In the genomic region with DNA sequence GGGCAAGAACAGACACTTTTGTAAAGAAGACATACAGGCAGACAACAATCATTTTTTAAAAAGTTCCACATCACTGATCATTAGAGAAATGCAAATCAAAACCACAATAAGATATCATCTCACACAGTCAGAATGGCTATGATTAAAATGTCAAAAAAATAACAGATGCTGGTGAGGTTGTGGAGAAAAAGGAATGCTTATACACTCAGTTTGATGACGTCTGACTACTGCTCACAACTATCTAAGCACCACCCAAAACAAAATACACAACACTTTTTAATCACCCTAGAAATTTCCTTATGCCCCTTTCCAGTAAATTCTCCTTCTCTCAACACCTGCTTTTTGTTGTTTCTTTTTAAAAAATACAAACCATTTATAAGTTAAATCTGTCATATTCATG, we compare ENCODE assay signal across 19 cellular contexts.
DNase-seq lines count a peak whose midpoint lies in the region; ATAC-seq and TF ChIP-seq lines count a peak whose summit lies in the region.
"Had no signal": no experiment of that assay in that cellular context is flagged by ENCODE, and none has a peak within 500 bp of the region (broad histone marks: within the 10 kb centered on the region; RNA-seq: fewer than 3 reads in every experiment).

No MANE protein-coding gene starts in this region.

- H3K27ac ChIP-seq in adrenal gland, result no peak overlapping the region

- no peak for TF ChIP-seq CTCF in adrenal gland (IDR thresholded peaks at IDR 0.05)

- intact Hi-C loops in adrenal gland (cut with DNase I), result no loop called here

- no peaks in the 10 kb centered on the region for H3K36me3 Mint-ChIP-seq in central memory CD8-positive, alpha-beta T cell (ENCODE audit: insufficient read depth)
- peaks cover 37% of the 10 kb centered on the region for H3K36me3 Mint-ChIP-seq in stimulated activated memory B cell treated with anti-CD40 and anti-IgM and Interleukin-4, amounts not matched to agents 10 μg/mL and 1 μg/mL and 100 μg/mL, for 72 hours

- DNase-seq in EL, result peak; percentile 8
- peak; percentile 41 to 55 for DNase-seq in NCI-H526 (lab: John Stamatoyannopoulos, UW)
- no peak for DNase-seq in central memory CD8-positive, alpha-beta T cell (ENCODE audit: low spot score in 2 of 2)
- DNase-seq in adrenal gland, result no peak
- no peak for DNase-seq in Ammon's horn (ENCODE audit: low spot score)
- no peak for DNase-seq in stimulated activated naive CD8-positive, alpha-beta T cell treated with anti-CD3 and anti-CD28 coated beads, Interleukin-15, Interleukin-2, amounts not matched to agents 100 U/mL and 50 U/mL, for 24 hours
- DNase-seq: ACHN; BE2C; CD4-positive, alpha-beta memory T cell; KBM-7; NCI-H1048; NCI-H146; NCI-H345; NCI-H69; NK-92 treated with Interleukin-12 subunit alpha and Interleukin-12 subunit beta, amount 100 ng/mL, for 24 hours; OCI-M1; RPMI8226; SIG-M5 had no signal

- H3K4me3 ChIP-seq in adrenal gland, result no peak overlapping the region

- no peaks in the 10 kb centered on the region for H3K27me3 Mint-ChIP-seq in central memory CD8-positive, alpha-beta T cell
- H3K27me3 Mint-ChIP-seq in stimulated activated memory B cell treated with anti-CD40 and anti-IgM and Interleukin-4, amounts not matched to agents 10 μg/mL and 1 μg/mL and 100 μg/mL, for 72 hours, result no peaks in the 10 kb centered on the region
- H3K27me3 Mint-ChIP-seq: CD4-positive, alpha-beta memory T cell had no signal

- no peaks in the 10 kb centered on the region for H3K4me1 Mint-ChIP-seq in central memory CD8-positive, alpha-beta T cell
- H3K4me1 Mint-ChIP-seq in stimulated activated memory B cell treated with anti-CD40 and anti-IgM and Interleukin-4, amounts not matched to agents 10 μg/mL and 1 μg/mL and 100 μg/mL, for 72 hours, result peaks cover 14% of the 10 kb centered on the region
- H3K4me1 Mint-ChIP-seq: CD4-positive, alpha-beta memory T cell had no signal

- peaks cover 5% of the 10 kb centered on the region for H3K9me3 Mint-ChIP-seq in central memory CD8-positive, alpha-beta T cell
- H3K9me3 Mint-ChIP-seq in stimulated activated memory B cell treated with anti-CD40 and anti-IgM and Interleukin-4, amounts not matched to agents 10 μg/mL and 1 μg/mL and 100 μg/mL, for 72 hours, result peaks cover 8% of the 10 kb centered on the region

- H3K4me1 ChIP-seq in adrenal gland (replicated peaks in 1 of 2), result no peaks in the 10 kb centered on the region
- H3K4me1 ChIP-seq: BE2C had no signal

- WGBS in adrenal gland, 4 donors, result 72 to 91% (median 77%) methylated on average over 1 of the region's 1 CpG

- H3K4me3 Mint-ChIP-seq in central memory CD8-positive, alpha-beta T cell, result no peak overlapping the region
- no peak overlapping the region for H3K4me3 Mint-ChIP-seq in stimulated activated memory B cell treated with anti-CD40 and anti-IgM and Interleukin-4, amounts not matched to agents 10 μg/mL and 1 μg/mL and 100 μg/mL, for 72 hours
- H3K4me3 Mint-ChIP-seq: CD4-positive, alpha-beta memory T cell had no signal

- no peak for ATAC-seq in central memory CD8-positive, alpha-beta T cell (replicated peaks; ENCODE audit: extremely low read depth, poor library complexity, severe bottlenecking)
- peak; percentile 54 for ATAC-seq in stimulated activated memory B cell treated with anti-CD40 and anti-IgM and Interleukin-4, amounts not matched to agents 10 μg/mL and 1 μg/mL and 100 μg/mL, for 72 hours
- no peak for ATAC-seq in stimulated activated naive CD8-positive, alpha-beta T cell treated with anti-CD3 and anti-CD28 coated beads, Interleukin-15, Interleukin-2, amounts not matched to agents 100 U/mL and 50 U/mL, for 24 hours

- TF ChIP-seq POLR2A in adrenal gland (IDR thresholded peaks at IDR 0.05), result no peak

- H3K9me3 ChIP-seq in adrenal gland (replicated peaks in 1 of 3), result peaks cover 0 to 6% (median 0%) of the 10 kb centered on the region in 3 donors
- H3K9me3 ChIP-seq: BE2C had no signal

- no peaks in the 10 kb centered on the region for H3K27me3 ChIP-seq in adrenal gland
- H3K27me3 ChIP-seq: BE2C had no signal

- peak overlapping the region; percentile 77 for H3K27ac Mint-ChIP-seq in central memory CD8-positive, alpha-beta T cell (ENCODE audit: low read depth)
- H3K27ac Mint-ChIP-seq in stimulated activated memory B cell treated with anti-CD40 and anti-IgM and Interleukin-4, amounts not matched to agents 10 μg/mL and 1 μg/mL and 100 μg/mL, for 72 hours, result peak overlapping the region; percentile 45
- H3K27ac Mint-ChIP-seq: CD4-positive, alpha-beta memory T cell had no signal

- no peaks in the 10 kb centered on the region for H3K36me3 ChIP-seq in adrenal gland (replicated peaks in 1 of 2)
- H3K36me3 ChIP-seq: BE2C had no signal

Comparison
In these comparisons a context has a peak if more than half of its experiments do, and no peak if none do; other contexts are left out.
1. DNase-seq: peak in EL (single experiment) and NCI-H526 (2 of 2); none in central memory CD8-positive, alpha-beta T cell (0 of 2), adrenal gland (0 of 7), Ammon's horn (single experiment) and stimulated activated naive CD8-positive, alpha-beta T cell treated with anti-CD3 and anti-CD28 coated beads, Interleukin-15, Interleukin-2, amounts not matched to agents 100 U/mL and 50 U/mL, for 24 hours (single experiment).